13 cellular contexts compared by ENCODE assay signal in the genomic region with DNA sequence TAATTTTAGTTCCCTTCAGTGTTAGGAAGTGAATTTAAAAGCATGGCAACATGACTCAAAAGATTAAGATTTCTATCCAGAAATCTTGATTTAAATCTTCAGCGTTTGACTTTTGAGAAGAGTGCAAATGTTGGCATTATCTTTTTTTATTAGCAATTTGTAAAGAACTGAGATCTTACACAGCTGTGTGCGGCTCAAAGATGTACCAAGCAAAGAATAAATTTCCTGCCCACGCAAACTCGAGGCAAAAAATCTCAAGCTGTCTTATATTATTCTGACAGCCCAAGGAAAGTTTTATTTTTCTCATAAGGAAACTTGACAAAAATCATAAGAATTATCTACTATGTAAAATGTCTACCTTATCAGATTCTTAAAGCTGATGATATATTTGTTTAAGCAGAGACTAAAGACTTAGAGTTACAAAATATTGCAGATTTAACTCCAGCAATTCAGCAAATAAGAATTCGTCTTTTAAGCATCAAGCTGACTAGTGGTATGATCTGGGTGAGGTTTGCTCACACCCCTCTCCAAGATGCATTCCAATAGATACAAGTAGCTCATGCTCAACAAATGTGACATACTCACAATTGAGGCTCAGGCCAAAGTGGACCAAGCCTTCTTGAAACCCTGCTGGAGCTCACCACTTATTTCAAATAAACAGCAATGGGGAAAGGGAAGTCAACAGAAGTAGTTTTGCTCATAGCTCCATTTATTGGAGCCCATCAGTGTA.
"Had no signal": no experiment of that assay in that cellular context is flagged by ENCODE, and none has a peak within 500 bp of the region (broad histone marks: within the 10 kb centered on the region; RNA-seq: fewer than 3 reads in every experiment).

No MANE protein-coding gene starts in this region.

- H3K4me3 Mint-ChIP-seq: activated CD4-positive, alpha-beta memory T cell treated with anti-CD3 and anti-CD28 coated beads, Interleukin-2, amount 10 ng/mL, durations not matched to agents 7 days and 5 days; activated naive CD8-positive, alpha-beta T cell treated with anti-CD3 and anti-CD28 coated beads, Interleukin-2, amount 10 ng/mL, durations not matched to agents 7 days and 5 days; activated T-cell treated with anti-CD3 and anti-CD28 coated beads, Interleukin-2, amount 50 U/mL, for 72 hours; stimulated activated effector memory CD8-positive, alpha-beta T cell treated with anti-CD3 and anti-CD28 coated beads, Interleukin-12 subunit alpha, Interleukin-12 subunit beta, amount 100 ng/mL, for 72 hours had no signal

- ATAC-seq: activated T-cell treated with anti-CD3 and anti-CD28 coated beads, Interleukin-2, amount 50 U/mL, for 72 hours; stimulated activated effector memory CD8-positive, alpha-beta T cell treated with anti-CD3 and anti-CD28 coated beads, Interleukin-12 subunit alpha, Interleukin-12 subunit beta, amount 100 ng/mL, for 72 hours had no signal

- H3K4me2 ChIP-seq: hepatocyte, smooth muscle cell had no signal

- H3K27ac ChIP-seq: ascending aorta, esophagus squamous epithelium, hepatocyte, tibial artery had no signal

- H3K4me1 Mint-ChIP-seq: activated CD4-positive, alpha-beta memory T cell treated with anti-CD3 and anti-CD28 coated beads, Interleukin-2, amount 10 ng/mL, durations not matched to agents 7 days and 5 days; activated naive CD8-positive, alpha-beta T cell treated with anti-CD3 and anti-CD28 coated beads, Interleukin-2, amount 10 ng/mL, durations not matched to agents 7 days and 5 days; stimulated activated effector memory CD8-positive, alpha-beta T cell treated with anti-CD3 and anti-CD28 coated beads, Interleukin-12 subunit alpha, Interleukin-12 subunit beta, amount 100 ng/mL, for 72 hours had no signal

- H3K4me3 ChIP-seq: ascending aorta, esophagus squamous epithelium, hepatocyte, smooth muscle cell, tibial artery had no signal

- H3K27me3 ChIP-seq: ascending aorta, esophagus squamous epithelium, hepatocyte, tibial artery had no signal

- H3K79me2 ChIP-seq: hepatocyte had no signal

- H3K36me3 ChIP-seq: ascending aorta, esophagus squamous epithelium, tibial artery had no signal

- H2AFZ ChIP-seq: hepatocyte had no signal

- DNase-seq: activated CD4-positive, alpha-beta memory T cell treated with anti-CD3 and anti-CD28 coated beads, Interleukin-2, amount 10 ng/mL, durations not matched to agents 7 days and 5 days; activated CD4-positive, alpha-beta T cell treated with anti-CD3 and anti-CD28 coated beads for 1 hour; activated CD8-positive, alpha-beta memory T cell treated with anti-CD3 and anti-CD28 coated beads, Interleukin-2, amount 50 U/mL, for 4 hours; activated naive CD8-positive, alpha-beta T cell treated with anti-CD3 and anti-CD28 coated beads, Interleukin-2, amount 10 ng/mL, durations not matched to agents 7 days and 5 days; activated T-cell treated with anti-CD3 and anti-CD28 coated beads, Interleukin-2, amount 50 U/mL, for 72 hours; esophagus squamous epithelium; kidney glomerular epithelial cell; T-helper 9 cell; tibial artery had no signal

- H3K27ac Mint-ChIP-seq: activated CD4-positive, alpha-beta memory T cell treated with anti-CD3 and anti-CD28 coated beads, Interleukin-2, amount 10 ng/mL, durations not matched to agents 7 days and 5 days; activated naive CD8-positive, alpha-beta T cell treated with anti-CD3 and anti-CD28 coated beads, Interleukin-2, amount 10 ng/mL, durations not matched to agents 7 days and 5 days; activated T-cell treated with anti-CD3 and anti-CD28 coated beads, Interleukin-2, amount 50 U/mL, for 72 hours; stimulated activated effector memory CD8-positive, alpha-beta T cell treated with anti-CD3 and anti-CD28 coated beads, Interleukin-12 subunit alpha, Interleukin-12 subunit beta, amount 100 ng/mL, for 72 hours had no signal

- H3K4me1 ChIP-seq: ascending aorta, tibial artery had no signal

- H3K27me3 Mint-ChIP-seq: activated CD4-positive, alpha-beta memory T cell treated with anti-CD3 and anti-CD28 coated beads, Interleukin-2, amount 10 ng/mL, durations not matched to agents 7 days and 5 days; activated naive CD8-positive, alpha-beta T cell treated with anti-CD3 and anti-CD28 coated beads, Interleukin-2, amount 10 ng/mL, durations not matched to agents 7 days and 5 days had no signal

- H3K9me3 Mint-ChIP-seq: activated CD4-positive, alpha-beta memory T cell treated with anti-CD3 and anti-CD28 coated beads, Interleukin-2, amount 10 ng/mL, durations not matched to agents 7 days and 5 days; activated naive CD8-positive, alpha-beta T cell treated with anti-CD3 and anti-CD28 coated beads, Interleukin-2, amount 10 ng/mL, durations not matched to agents 7 days and 5 days; activated T-cell treated with anti-CD3 and anti-CD28 coated beads, Interleukin-2, amount 50 U/mL, for 72 hours; stimulated activated effector memory CD8-positive, alpha-beta T cell treated with anti-CD3 and anti-CD28 coated beads, Interleukin-12 subunit alpha, Interleukin-12 subunit beta, amount 100 ng/mL, for 72 hours had no signal

- H3K36me3 Mint-ChIP-seq: stimulated activated effector memory CD8-positive, alpha-beta T cell treated with anti-CD3 and anti-CD28 coated beads, Interleukin-12 subunit alpha, Interleukin-12 subunit beta, amount 100 ng/mL, for 72 hours had no signal

- H3K9me3 ChIP-seq: ascending aorta, esophagus squamous epithelium, tibial artery had no signal
